26 cellular contexts compared by ENCODE assay signal in genomic region chr4:7218686-7219085, GRCh38. TPM values are rescaled to one million over a fixed set of nuclear protein-coding genes. Genes with fewer than 3 reads are reported as not detected.
"Had no signal": no experiment of that assay in that cellular context is flagged by ENCODE, and none has a peak within 500 bp of the region (broad histone marks: within the 10 kb centered on the region; RNA-seq: fewer than 3 reads in every experiment).

No MANE protein-coding gene starts in this region.

- FAIRE-seq: colon, frontal cortex, keratinocyte had no signal

- H3K27me3 ChIP-seq: breast epithelium, hepatocyte, right atrium auricular region, thyroid gland had no signal

- H3K4me3 ChIP-seq: breast epithelium, esophagus squamous epithelium, hepatocyte, psoas muscle, right atrium auricular region, stomach, thyroid gland had no signal

- DNase-seq: activated CD4-positive, alpha-beta memory T cell treated with anti-CD3 and anti-CD28 coated beads, Interleukin-2, amount 10 ng/mL, durations not matched to agents 7 days and 5 days; activated CD4-positive, alpha-beta T cell treated with anti-CD3 and anti-CD28 coated beads for 1 hour; activated CD4-positive, alpha-beta T cell treated with anti-CD3 and anti-CD28 coated beads, Interleukin-2, amount 10 ng/mL, durations not matched to agents 7 days and 5 days; activated CD8-positive, alpha-beta memory T cell treated with anti-CD3 and anti-CD28 coated beads, Interleukin-2, amount 50 U/mL, for 48 hours; activated gamma-delta T cell treated with Interleukin-2 at 50 U/mL for 16 hours; activated naive CD4-positive, alpha-beta T cell treated with anti-CD3 and anti-CD28 coated beads, Interleukin-2, amount 50 U/mL, for 16 hours; activated T-cell treated with anti-CD3 and anti-CD28 coated beads, Interleukin-2, amount 50 U/mL, for 24 hours; amniotic stem cell; dermis blood vessel endothelial cell; effector CD4-positive, alpha-beta T cell; esophagus squamous epithelium; left colon; naive thymus-derived CD4-positive, alpha-beta T cell; stimulated activated CD4-positive, alpha-beta T cell treated with anti-CD3 and anti-CD28 coated beads, Interleukin-15, amount 100 ng/mL, for 24 hours; stimulated activated CD4-positive, alpha-beta T cell treated with anti-CD3 and anti-CD28 coated beads, Interleukin-2, amount 100 ng/mL, for 24 hours; stimulated activated naive B cell treated with anti-CD40 and anti-IgM and Interleukin-4, amounts not matched to agents 10 μg/mL and 1 μg/mL and 100 μg/mL, for 72 hours; stomach; T-helper 2 cell had no signal

- H3K36me3 ChIP-seq: breast epithelium, esophagus squamous epithelium, right atrium auricular region, stomach, thyroid gland had no signal

RNA-seq across cellular contexts. Expression of gene SORCS2, which starts 26.3 kb away (rescaled TPM):
- total RNA-seq: activated CD4-positive, alpha-beta T cell treated with anti-CD3 and anti-CD28 coated beads, Interleukin-2, amount 10 ng/mL, durations not matched to agents 7 days and 5 days had no signal
